ENCODE assay signal across 1 cellular context in the genomic region with DNA sequence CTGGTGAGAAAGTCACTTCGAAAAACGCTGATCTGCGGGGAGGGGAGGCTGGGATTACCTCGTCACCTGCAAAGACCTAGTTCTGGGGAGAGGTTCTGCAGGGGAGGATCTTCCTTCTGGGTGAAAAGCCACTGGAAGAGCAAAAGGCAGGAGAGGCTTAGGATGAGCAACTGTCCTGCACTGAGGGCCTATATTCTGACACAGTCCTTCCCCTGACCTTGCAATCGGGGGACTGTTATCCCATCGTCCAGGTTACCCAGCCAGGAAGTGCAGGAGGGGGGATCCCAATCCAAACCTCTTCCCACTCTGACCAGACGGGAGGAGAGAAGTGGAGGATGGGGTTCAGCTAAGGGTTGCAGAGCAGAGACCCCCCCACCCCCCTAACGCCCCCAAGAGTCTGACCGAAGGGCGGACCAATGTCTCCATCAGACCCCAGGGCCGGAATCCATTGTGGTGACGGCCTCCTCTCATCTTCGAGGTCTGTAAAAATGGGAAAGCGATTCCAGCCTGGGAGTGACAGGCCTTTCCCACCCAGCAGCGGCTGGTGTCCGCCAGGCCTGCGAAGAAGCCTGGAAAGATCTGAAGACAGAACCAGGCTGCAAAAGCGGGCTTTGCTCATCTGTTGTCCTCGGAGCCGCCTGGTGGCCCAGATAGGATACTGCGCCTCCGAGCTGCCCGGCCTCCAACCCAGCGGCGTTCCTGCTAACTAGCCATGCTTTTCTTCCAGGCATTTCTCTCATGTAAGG.
TF ChIP-seq lines count a peak whose summit lies in the region.

No MANE protein-coding gene starts in this region.

TF ChIP-seq in K562, 482 proteins besides CTCF, POLR2A, EP300 and RAD21 (continued from another document and continues in another):
- TF ChIP-seq ZMIZ1 (IDR thresholded peaks at IDR 0.05; ENCODE audit: low read depth in 2 of 2, low read length in 2 of 2) = peak in 1 of 2 experiments; percentile 44; a peak in 1 of 4 replicates
- 0 out of 2 replicates have a peak, but pooled peaks have one; percentile 3 for TF ChIP-seq ELF4 (CRISPR knock-in tag; IDR thresholded peaks at IDR 0.05)
- no peak for TF ChIP-seq NFATC3 (IDR thresholded peaks at IDR 0.05)
- TF ChIP-seq HEY1 (CRISPR knock-in tag; IDR thresholded peaks at IDR 0.05; ENCODE audit: borderline replicate concordance) = no peak
- no peak for TF ChIP-seq ZNF76 (CRISPR knock-in tag; IDR thresholded peaks at IDR 0.05; ENCODE audit: borderline replicate concordance)
- no peak for TF ChIP-seq TAL1 (IDR thresholded peaks at IDR 0.05)
- no peak for TF ChIP-seq BRF1 (IDR thresholded peaks at IDR 0.05; ENCODE audit: borderline replicate concordance, extremely low read depth, insufficient read length)
- TF ChIP-seq ZBTB34 (CRISPR knock-in tag; IDR thresholded peaks at IDR 0.05) = no peak
- TF ChIP-seq, protein P1, sequence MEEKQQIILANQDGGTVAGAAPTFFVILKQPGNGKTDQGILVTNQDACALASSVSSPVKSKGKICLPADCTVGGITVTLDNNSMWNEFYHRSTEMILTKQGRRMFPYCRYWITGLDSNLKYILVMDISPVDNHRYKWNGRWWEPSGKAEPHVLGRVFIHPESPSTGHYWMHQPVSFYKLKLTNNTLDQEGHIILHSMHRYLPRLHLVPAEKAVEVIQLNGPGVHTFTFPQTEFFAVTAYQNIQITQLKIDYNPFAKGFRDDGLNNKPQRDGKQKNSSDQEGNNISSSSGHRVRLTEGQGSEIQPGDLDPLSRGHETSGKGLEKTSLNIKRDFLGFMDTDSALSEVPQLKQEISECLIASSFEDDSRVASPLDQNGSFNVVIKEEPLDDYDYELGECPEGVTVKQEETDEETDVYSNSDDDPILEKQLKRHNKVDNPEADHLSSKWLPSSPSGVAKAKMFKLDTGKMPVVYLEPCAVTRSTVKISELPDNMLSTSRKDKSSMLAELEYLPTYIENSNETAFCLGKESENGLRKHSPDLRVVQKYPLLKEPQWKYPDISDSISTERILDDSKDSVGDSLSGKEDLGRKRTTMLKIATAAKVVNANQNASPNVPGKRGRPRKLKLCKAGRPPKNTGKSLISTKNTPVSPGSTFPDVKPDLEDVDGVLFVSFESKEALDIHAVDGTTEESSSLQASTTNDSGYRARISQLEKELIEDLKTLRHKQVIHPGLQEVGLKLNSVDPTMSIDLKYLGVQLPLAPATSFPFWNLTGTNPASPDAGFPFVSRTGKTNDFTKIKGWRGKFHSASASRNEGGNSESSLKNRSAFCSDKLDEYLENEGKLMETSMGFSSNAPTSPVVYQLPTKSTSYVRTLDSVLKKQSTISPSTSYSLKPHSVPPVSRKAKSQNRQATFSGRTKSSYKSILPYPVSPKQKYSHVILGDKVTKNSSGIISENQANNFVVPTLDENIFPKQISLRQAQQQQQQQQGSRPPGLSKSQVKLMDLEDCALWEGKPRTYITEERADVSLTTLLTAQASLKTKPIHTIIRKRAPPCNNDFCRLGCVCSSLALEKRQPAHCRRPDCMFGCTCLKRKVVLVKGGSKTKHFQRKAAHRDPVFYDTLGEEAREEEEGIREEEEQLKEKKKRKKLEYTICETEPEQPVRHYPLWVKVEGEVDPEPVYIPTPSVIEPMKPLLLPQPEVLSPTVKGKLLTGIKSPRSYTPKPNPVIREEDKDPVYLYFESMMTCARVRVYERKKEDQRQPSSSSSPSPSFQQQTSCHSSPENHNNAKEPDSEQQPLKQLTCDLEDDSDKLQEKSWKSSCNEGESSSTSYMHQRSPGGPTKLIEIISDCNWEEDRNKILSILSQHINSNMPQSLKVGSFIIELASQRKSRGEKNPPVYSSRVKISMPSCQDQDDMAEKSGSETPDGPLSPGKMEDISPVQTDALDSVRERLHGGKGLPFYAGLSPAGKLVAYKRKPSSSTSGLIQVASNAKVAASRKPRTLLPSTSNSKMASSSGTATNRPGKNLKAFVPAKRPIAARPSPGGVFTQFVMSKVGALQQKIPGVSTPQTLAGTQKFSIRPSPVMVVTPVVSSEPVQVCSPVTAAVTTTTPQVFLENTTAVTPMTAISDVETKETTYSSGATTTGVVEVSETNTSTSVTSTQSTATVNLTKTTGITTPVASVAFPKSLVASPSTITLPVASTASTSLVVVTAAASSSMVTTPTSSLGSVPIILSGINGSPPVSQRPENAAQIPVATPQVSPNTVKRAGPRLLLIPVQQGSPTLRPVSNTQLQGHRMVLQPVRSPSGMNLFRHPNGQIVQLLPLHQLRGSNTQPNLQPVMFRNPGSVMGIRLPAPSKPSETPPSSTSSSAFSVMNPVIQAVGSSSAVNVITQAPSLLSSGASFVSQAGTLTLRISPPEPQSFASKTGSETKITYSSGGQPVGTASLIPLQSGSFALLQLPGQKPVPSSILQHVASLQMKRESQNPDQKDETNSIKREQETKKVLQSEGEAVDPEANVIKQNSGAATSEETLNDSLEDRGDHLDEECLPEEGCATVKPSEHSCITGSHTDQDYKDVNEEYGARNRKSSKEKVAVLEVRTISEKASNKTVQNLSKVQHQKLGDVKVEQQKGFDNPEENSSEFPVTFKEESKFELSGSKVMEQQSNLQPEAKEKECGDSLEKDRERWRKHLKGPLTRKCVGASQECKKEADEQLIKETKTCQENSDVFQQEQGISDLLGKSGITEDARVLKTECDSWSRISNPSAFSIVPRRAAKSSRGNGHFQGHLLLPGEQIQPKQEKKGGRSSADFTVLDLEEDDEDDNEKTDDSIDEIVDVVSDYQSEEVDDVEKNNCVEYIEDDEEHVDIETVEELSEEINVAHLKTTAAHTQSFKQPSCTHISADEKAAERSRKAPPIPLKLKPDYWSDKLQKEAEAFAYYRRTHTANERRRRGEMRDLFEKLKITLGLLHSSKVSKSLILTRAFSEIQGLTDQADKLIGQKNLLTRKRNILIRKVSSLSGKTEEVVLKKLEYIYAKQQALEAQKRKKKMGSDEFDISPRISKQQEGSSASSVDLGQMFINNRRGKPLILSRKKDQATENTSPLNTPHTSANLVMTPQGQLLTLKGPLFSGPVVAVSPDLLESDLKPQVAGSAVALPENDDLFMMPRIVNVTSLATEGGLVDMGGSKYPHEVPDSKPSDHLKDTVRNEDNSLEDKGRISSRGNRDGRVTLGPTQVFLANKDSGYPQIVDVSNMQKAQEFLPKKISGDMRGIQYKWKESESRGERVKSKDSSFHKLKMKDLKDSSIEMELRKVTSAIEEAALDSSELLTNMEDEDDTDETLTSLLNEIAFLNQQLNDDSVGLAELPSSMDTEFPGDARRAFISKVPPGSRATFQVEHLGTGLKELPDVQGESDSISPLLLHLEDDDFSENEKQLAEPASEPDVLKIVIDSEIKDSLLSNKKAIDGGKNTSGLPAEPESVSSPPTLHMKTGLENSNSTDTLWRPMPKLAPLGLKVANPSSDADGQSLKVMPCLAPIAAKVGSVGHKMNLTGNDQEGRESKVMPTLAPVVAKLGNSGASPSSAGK (IDR thresholded peaks at IDR 0.05) = no peak
- no peak for TF ChIP-seq SMARCC2 (IDR thresholded peaks at IDR 0.05; ENCODE audit: low read depth)
- 0 out of 2 replicates have a peak, but pooled peaks have one; percentile 3 for TF ChIP-seq NCOA1 (IDR thresholded peaks at IDR 0.05; ENCODE audit: low read depth)
- no peak for TF ChIP-seq POLR3G (IDR thresholded peaks at IDR 0.05; ENCODE audit: extremely low read depth, insufficient read length, insufficient replicate concordance)
- no peak for TF ChIP-seq TCFL5 (CRISPR knock-in tag; conservative IDR thresholded peaks at IDR 0.05)
- no peak for TF ChIP-seq ZNF589 (CRISPR knock-in tag; IDR thresholded peaks at IDR 0.05; ENCODE audit: low read depth)
- no peak for TF ChIP-seq ZC3H8 (IDR thresholded peaks at IDR 0.05)
- no peak for TF ChIP-seq EZH2 (IDR thresholded peaks at IDR 0.05; ENCODE audit: borderline replicate concordance, low read depth, low read length)
- no peak; the same call in 1 of the 2 replicates for TF ChIP-seq STAT5A (IDR thresholded peaks at IDR 0.05; ENCODE audit: borderline replicate concordance, low read length)
- TF ChIP-seq FOSL1 (tag; conservative IDR thresholded peaks at IDR 0.05) = peak; percentile 49
- no peak for TF ChIP-seq EGR1 (conservative IDR thresholded peaks at IDR 0.05)
- TF ChIP-seq ZNF408 (CRISPR knock-in tag; IDR thresholded peaks at IDR 0.05; ENCODE audit: low read depth) = no peak
- TF ChIP-seq CHD4 (IDR thresholded peaks at IDR 0.05; ENCODE audit: insufficient read depth, insufficient replicate concordance, low read depth, low read length, poor library complexity, severe bottlenecking) = no peak
- no peak for TF ChIP-seq ZNF143 (CRISPR knock-in tag; IDR thresholded peaks at IDR 0.05)
- TF ChIP-seq, protein P2, sequence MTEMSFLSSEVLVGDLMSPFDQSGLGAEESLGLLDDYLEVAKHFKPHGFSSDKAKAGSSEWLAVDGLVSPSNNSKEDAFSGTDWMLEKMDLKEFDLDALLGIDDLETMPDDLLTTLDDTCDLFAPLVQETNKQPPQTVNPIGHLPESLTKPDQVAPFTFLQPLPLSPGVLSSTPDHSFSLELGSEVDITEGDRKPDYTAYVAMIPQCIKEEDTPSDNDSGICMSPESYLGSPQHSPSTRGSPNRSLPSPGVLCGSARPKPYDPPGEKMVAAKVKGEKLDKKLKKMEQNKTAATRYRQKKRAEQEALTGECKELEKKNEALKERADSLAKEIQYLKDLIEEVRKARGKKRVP (CRISPR knock-in tag; IDR thresholded peaks at IDR 0.05) = 0 out of 2 replicates have a peak, but pooled peaks have one; percentile 11
- TF ChIP-seq HDAC2 (IDR thresholded peaks at IDR 0.05) = no peak
- no peak for TF ChIP-seq EP400 (IDR thresholded peaks at IDR 0.05)
- no peak for TF ChIP-seq CREB3L1 (IDR thresholded peaks at IDR 0.05; ENCODE audit: borderline replicate concordance, low read depth)
- TF ChIP-seq ZNF280B (CRISPR knock-in tag; IDR thresholded peaks at IDR 0.05) = no peak
- no peak for TF ChIP-seq ZNF766 (CRISPR knock-in tag; conservative IDR thresholded peaks at IDR 0.05)
- no peak for TF ChIP-seq NFXL1 (CRISPR knock-in tag; IDR thresholded peaks at IDR 0.05)
- TF ChIP-seq ZKSCAN3 (CRISPR knock-in tag; IDR thresholded peaks at IDR 0.05) = no peak
